9 cellular contexts compared by ENCODE assay signal in the genomic region with DNA sequence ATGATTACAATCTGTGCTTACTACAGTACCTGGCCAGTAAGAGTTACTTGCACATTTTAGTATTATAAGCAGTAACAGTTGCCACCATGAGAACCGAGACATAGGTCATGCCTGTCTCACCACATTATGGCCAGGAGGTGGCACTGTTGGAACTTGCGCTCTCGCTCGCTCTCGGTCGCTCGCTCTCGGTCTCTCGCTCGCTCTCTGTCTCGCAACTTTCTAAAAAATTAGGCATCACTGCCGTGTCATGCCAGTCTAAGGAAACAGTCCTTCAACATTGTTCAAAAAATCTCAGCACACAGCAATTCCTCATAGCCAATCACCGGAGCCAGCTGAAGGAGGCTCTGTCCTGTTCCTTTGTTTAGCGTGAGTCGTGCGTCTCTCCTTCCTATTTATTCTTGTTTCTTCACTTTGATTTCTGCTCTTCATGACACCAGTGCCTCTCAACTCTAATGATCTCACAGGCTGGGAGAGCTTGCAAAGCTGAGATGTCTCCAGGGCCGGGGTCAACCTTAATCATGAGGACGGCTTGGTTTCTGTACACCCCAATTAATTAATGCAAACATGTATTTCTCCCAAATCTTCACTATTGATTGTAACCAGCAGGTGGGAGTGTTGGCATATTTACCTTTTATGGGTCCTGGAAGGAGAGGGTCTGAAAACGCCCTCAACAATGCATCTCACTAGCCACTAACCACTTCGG. TPM values are rescaled to one million over a fixed set of nuclear protein-coding genes. Genes with fewer than 3 reads are reported as not detected.
A peak's percentile ranks its signal among the peaks of the same experiment; 100 is the strongest.
DNase-seq lines count a peak whose midpoint lies in the region; ATAC-seq and TF ChIP-seq lines count a peak whose summit lies in the region.
"Had no signal": no experiment of that assay in that cellular context is flagged by ENCODE, and none has a peak within 500 bp of the region (broad histone marks: within the 10 kb centered on the region; RNA-seq: fewer than 3 reads in every experiment).

No MANE protein-coding gene starts in this region.

- POLR2A ChIA-PET in BJ (lab: Charles Lee): interaction anchor here (0.6 kb wide), 1 partner anchor 8 kb away, joined by 3 read pairs; no protein-coding TSS in a partner anchor

- CTCF ChIA-PET in BJ (lab: Yijun Ruan, JAX): interaction anchor here (0.6 to 12.2 kb wide), 56 partner anchors 8 to 542 kb away, joined by 3 to 421 read pairs (median 4); a partner anchor contains a TSS

- intact Hi-C loops in left colon (cut with DNase I, micrococcal nuclease): loop anchor here (2.0 to 10.0 kb wide), 3 partner anchors 426 to 460 kb away; no protein-coding TSS in a partner anchor

- DNase-seq in BJ (ENCODE audit: low read depth) (no peak), NCI-H446 treated with DMSO at 0.1 percent for 48 hours (lab: John Stamatoyannopoulos, UW) (peak; percentile 33), dedifferentiated amniotic fluid mesenchymal stem cell (ENCODE audit: extremely low spot score) (peak; percentile 81), left colon (peak; percentile 65 to 81)
- DNase-seq in activated CD4-positive, alpha-beta T cell treated with anti-CD3 and anti-CD28 coated beads for 4 hours: peak; percentile 56 to 59
- peak; percentile 35 to 50 for DNase-seq in stimulated activated CD4-positive, alpha-beta T cell treated with anti-CD3 and anti-CD28 coated beads, Interleukin-1b, Interleukin-23, amount 100 ng/mL, for 4 hours (ENCODE audit: low read depth in 2 of 2)

- no peaks in the 10 kb centered on the region for H3K36me3 ChIP-seq in BJ (ENCODE audit: control insufficient read depth, insufficient read depth, low read length)

- TF ChIP-seq CTCF in BJ (IDR thresholded peaks at IDR 0.05; ENCODE audit: insufficient read depth, low read depth, low read length): peak; percentile 84

- H3K4me3 ChIP-seq in BJ (ENCODE audit: low read depth, low read length): peak overlapping the region; percentile 66

- H3K27me3 ChIP-seq in BJ (ENCODE audit: control insufficient read depth, insufficient read depth, low read length): peaks cover 8% of the 10 kb centered on the region

- peak; percentile 88 for ATAC-seq in GM19043 (IDR thresholded peaks at IDR 0.05; ENCODE audit: low read depth, unreplicated experiment)
- peak; percentile 92 for ATAC-seq in HG03354 (IDR thresholded peaks at IDR 0.05; ENCODE audit: poor library complexity, severe bottlenecking, unreplicated experiment)
- peak; percentile 92 for ATAC-seq in left colon

RNA-seq across cellular contexts. Expression of a gene that starts 6.3 kb away (rescaled TPM):
- 0.05 TPM in 1 of 2 replicates, not detected in the other for polyA plus RNA-seq in BJ (2011; rRNA removed)
- not detected in 2 replicates for polyA minus RNA-seq in BJ (2011; rRNA and poly(A)+ RNA removed)
- total RNA-seq in left colon: 1 to 10 TPM in 1 of 2 donors, under 1 TPM in 1; 0.40 to 3.4 TPM
- total RNA-seq: activated CD8-positive, alpha-beta memory T cell treated with anti-CD3 and anti-CD28 coated beads for 36 hours had no signal

RNA-seq across cellular contexts. Expression of a gene that starts 13.8 kb away (rescaled TPM):
- polyA plus RNA-seq in BJ (2011; rRNA removed): 2.7 and 5.6 TPM in 2 replicates
- polyA minus RNA-seq in BJ (2011; rRNA and poly(A)+ RNA removed): 6.3 and 6.5 TPM in 2 replicates
- total RNA-seq in left colon: 1 to 10 TPM; 3.6 to 4.4 TPM
- total RNA-seq: activated CD8-positive, alpha-beta memory T cell treated with anti-CD3 and anti-CD28 coated beads for 36 hours had no signal
